In genomic region chr10:72244573-72245038, GRCh38 we compare ENCODE assay signal across 10 cellular contexts. TPM values are rescaled to one million over a fixed set of nuclear protein-coding genes. Genes with fewer than 3 reads are reported as not detected.
DNase-seq lines count a peak whose midpoint lies in the region; ATAC-seq and TF ChIP-seq lines count a peak whose summit lies in the region.
"Had no signal": no experiment of that assay in that cellular context is flagged by ENCODE, and none has a peak within 500 bp of the region (broad histone marks: within the 10 kb centered on the region; RNA-seq: fewer than 3 reads in every experiment).

No MANE protein-coding gene starts in this region.

- peak overlapping the region; percentile 67 for H3K27ac Mint-ChIP-seq in activated B cell treated with CpG ODN at 0.5 μM for 24 hours

- no peaks in the 10 kb centered on the region for H3K9me3 Mint-ChIP-seq in activated B cell treated with CpG ODN at 0.5 μM for 24 hours

- H3K4me3 ChIP-seq in right cardiac atrium (ENCODE audit: low read length) (no peak overlapping the region), skin epidermis (no peak overlapping the region)

- 50% methylated on average over 5 of the region's 5 CpGs for WGBS in right cardiac atrium

- in situ Hi-C loops in GM13976 (cut with MboI; ENCODE audit: low sequenced_read_pairs, unreplicated experiment) = no loop called here

- TF ChIP-seq CTCF in activated B cell treated with CpG ODN at 0.5 μM for 24 hours (IDR thresholded peaks at IDR 0.05) (no peak), GM13976 (IDR thresholded peaks at IDR 0.05; ENCODE audit: borderline replicate concordance, control extremely low read depth, extremely low read depth, insufficient read depth, missing control alignments) (no peak)

- CTCF ChIA-PET in activated B cell treated with CpG ODN at 0.5 μM for 24 hours (lab: Charles Lee) = interaction anchor here (1.1 to 1.5 kb wide), 4 partner anchors 21 to 93 kb away, joined by 3 to 4 read pairs (median 3); no protein-coding TSS in a partner anchor

- no peaks in the 10 kb centered on the region for H3K27me3 ChIP-seq in right cardiac atrium (ENCODE audit: control insufficient read depth, insufficient read depth)

- no peaks in the 10 kb centered on the region for H3K9me3 ChIP-seq in right cardiac atrium (ENCODE audit: control insufficient read depth, low read length)

- peaks cover 3% of the 10 kb centered on the region for H3K36me3 Mint-ChIP-seq in activated B cell treated with CpG ODN at 0.5 μM for 24 hours (ENCODE audit: low read depth)

- no peaks in the 10 kb centered on the region for H3K27me3 Mint-ChIP-seq in activated B cell treated with CpG ODN at 0.5 μM for 24 hours

- no peak overlapping the region for H3K4me3 Mint-ChIP-seq in activated B cell treated with CpG ODN at 0.5 μM for 24 hours

- peak overlapping the region; percentile 93 for H3K27ac ChIP-seq in right cardiac atrium (ENCODE audit: low read length)
- H3K27ac ChIP-seq in skin epidermis = peak overlapping the region in 20 of 21 experiments; percentile 12 to 84 (median 56)

- POLR2A ChIA-PET in activated B cell treated with CpG ODN at 0.5 μM for 24 hours (lab: Charles Lee) = interaction anchor here (0.6 to 10.7 kb wide), 8 partner anchors 10 to 87 kb away, joined by 3 to 155 read pairs (median 4); partner anchors contain the start of genes ANAPC16, ASCC1 and DDIT4

- intact Hi-C loops in activated B cell treated with CpG ODN at 0.5 μM for 24 hours (cut with micrococcal nuclease) = no loop called here
- intact Hi-C loops in right cardiac atrium (cut with DNase I) = loop anchor here in 1 of 4 donors (10.0 kb wide), 1 partner anchor 90 kb away; no protein-coding TSS in a partner anchor

- peaks cover 49% of the 10 kb centered on the region for H3K4me1 ChIP-seq in right cardiac atrium (ENCODE audit: control insufficient read depth, insufficient read depth, low read length)

- ATAC-seq in activated B cell treated with CpG ODN at 0.5 μM for 24 hours (ENCODE audit: low read depth) (no peak), right cardiac atrium (no peak)

- H3K4me1 Mint-ChIP-seq in activated B cell treated with CpG ODN at 0.5 μM for 24 hours = peaks cover 84% of the 10 kb centered on the region

- DNase-seq in EH (ENCODE audit: low read depth) (peak; percentile 35), activated B cell treated with CpG ODN at 0.5 μM for 24 hours (no peak), right cardiac atrium (no peak), AG20443 (ENCODE audit: low spot score) (no peak), GM13976 (ENCODE audit: low spot score) (no peak), mesenteric fat pad (ENCODE audit: low spot score) (no peak)
- no peak for DNase-seq in stimulated activated CD4-positive, alpha-beta T cell treated with anti-CD3 and anti-CD28 coated beads, Interleukin-2, amount 100 ng/mL, for 24 hours
- DNase-seq: KBM-7, SHP77 had no signal

RNA-seq across cellular contexts. Expression of gene ASCC1, which starts 28.5 kb away (rescaled TPM):
- total RNA-seq in activated B cell treated with CpG ODN at 0.5 μM for 24 hours = 42.6 and 42.9 TPM in 2 replicates
- total RNA-seq in right cardiac atrium = 10 to 100 TPM; 27.6 to 37.9 (median 32.8) TPM
- 26.0 TPM for polyA plus RNA-seq in right cardiac atrium
- 29.2 TPM for total RNA-seq in mesenteric fat pad

RNA-seq across cellular contexts. Expression of gene ANAPC16, which starts 28.8 kb away (rescaled TPM):
- total RNA-seq in activated B cell treated with CpG ODN at 0.5 μM for 24 hours (128 and 137 TPM in 2 replicates), right cardiac atrium (100 to 1,000 TPM; 190 to 236 (median 223) TPM), mesenteric fat pad (80.9 TPM)
- polyA plus RNA-seq in right cardiac atrium = 287 TPM

RNA-seq across cellular contexts. Expression of gene DDIT4, which starts 29.1 kb away (rescaled TPM):
- 175 and 180 TPM in 2 replicates for total RNA-seq in activated B cell treated with CpG ODN at 0.5 μM for 24 hours
- total RNA-seq in right cardiac atrium = 100 to 1,000 TPM in 1 of 4 donors, 10 to 100 TPM in 3; 33.0 to 113 (median 76.5) TPM
- 53.6 TPM for polyA plus RNA-seq in right cardiac atrium
- total RNA-seq in mesenteric fat pad = 236 TPM
